8 cellular contexts compared by ENCODE assay signal in genomic region chr10:89250814-89251416, GRCh38. TPM values are rescaled to one million over a fixed set of nuclear protein-coding genes. Genes with fewer than 3 reads are reported as not detected.
DNase-seq lines count a peak whose midpoint lies in the region; ATAC-seq, FAIRE-seq and TF ChIP-seq lines count a peak whose summit lies in the region.

No MANE protein-coding gene starts in this region.

- no peak for TF ChIP-seq POLR2A in lower leg skin (IDR thresholded peaks at IDR 0.05)

- H3K36me3 ChIP-seq in BLaER1 treated with 17β-estradiol and CSF1 and Interleukin-3, amounts not matched to agents 10 nM and 100 nM, result peaks cover 0 to 21% (median 6%) of the 10 kb centered on the region in 11 experiments; a peak in 12 of 22 replicates
- H3K36me3 ChIP-seq in urinary bladder (ENCODE audit: insufficient read depth), result no peaks in the 10 kb centered on the region

- H3K27me3 Mint-ChIP-seq in activated naive CD8-positive, alpha-beta T cell treated with anti-CD3 and anti-CD28 coated beads, Interleukin-2, amount 50 U/mL, for 24 hours, result no peaks in the 10 kb centered on the region

- peaks cover 0 to 27% (median 0%) of the 10 kb centered on the region in 11 experiments; a peak in 3 of 22 replicates for H4K20me1 ChIP-seq in BLaER1 treated with 17β-estradiol and CSF1 and Interleukin-3, amounts not matched to agents 10 nM and 100 nM

- peaks cover 29 to 37% (median 35%) of the 10 kb centered on the region in 11 experiments for H3K9me3 ChIP-seq in BLaER1 treated with 17β-estradiol and CSF1 and Interleukin-3, amounts not matched to agents 10 nM and 100 nM (replicated peaks in 1 of 11)

- H3K36me3 Mint-ChIP-seq in activated naive CD8-positive, alpha-beta T cell treated with anti-CD3 and anti-CD28 coated beads, Interleukin-2, amount 50 U/mL, for 24 hours (ENCODE audit: low read depth), result peaks cover 13% of the 10 kb centered on the region

- peak overlapping the region; percentile 51 for H3K27ac Mint-ChIP-seq in activated naive CD8-positive, alpha-beta T cell treated with anti-CD3 and anti-CD28 coated beads, Interleukin-2, amount 50 U/mL, for 24 hours

- H3K4me2 ChIP-seq in BLaER1 treated with 17β-estradiol and CSF1 and Interleukin-3, amounts not matched to agents 10 nM and 100 nM, result peak overlapping the region; percentile 82 to 98 (median 88)

- peak; percentile 3 for ATAC-seq in HG03103 (IDR thresholded peaks at IDR 0.05; ENCODE audit: low read depth, unreplicated experiment)
- no peak for ATAC-seq in activated naive CD8-positive, alpha-beta T cell treated with anti-CD3 and anti-CD28 coated beads, Interleukin-2, amount 50 U/mL, for 24 hours
- no peak for ATAC-seq in HG02642 (IDR thresholded peaks at IDR 0.05; ENCODE audit: poor library complexity, unreplicated experiment)

- no peak for TF ChIP-seq CTCF in lower leg skin (IDR thresholded peaks at IDR 0.05)

- H3K9ac ChIP-seq in BLaER1 treated with 17β-estradiol and CSF1 and Interleukin-3, amounts not matched to agents 10 nM and 100 nM, result peak overlapping the region; percentile 74 to 88 (median 84)

- no peaks in the 10 kb centered on the region for H3K27me3 ChIP-seq in BLaER1 treated with 17β-estradiol and CSF1 and Interleukin-3, amounts not matched to agents 10 nM and 100 nM

- peak overlapping the region; percentile 53 to 83 (median 78) for H3K27ac ChIP-seq in BLaER1 treated with 17β-estradiol and CSF1 and Interleukin-3, amounts not matched to agents 10 nM and 100 nM
- no peak overlapping the region for H3K27ac ChIP-seq in urinary bladder (ENCODE audit: low read depth)

- intact Hi-C loops in lower leg skin (cut with DNase I; ENCODE audit: low total_unique reads), result no loop called here

- H3K4me3 Mint-ChIP-seq in activated naive CD8-positive, alpha-beta T cell treated with anti-CD3 and anti-CD28 coated beads, Interleukin-2, amount 50 U/mL, for 24 hours, result peak overlapping the region; percentile 83

- peaks cover 25% of the 10 kb centered on the region for H3K9me3 Mint-ChIP-seq in activated naive CD8-positive, alpha-beta T cell treated with anti-CD3 and anti-CD28 coated beads, Interleukin-2, amount 50 U/mL, for 24 hours

- peak overlapping the region; percentile 77 to 98 (median 87) for H3K4me3 ChIP-seq in BLaER1 treated with 17β-estradiol and CSF1 and Interleukin-3, amounts not matched to agents 10 nM and 100 nM
- H3K4me3 ChIP-seq in lower leg skin (ENCODE audit: low read depth, poor library complexity, severe bottlenecking) (peak overlapping the region; percentile 97), urinary bladder (ENCODE audit: low read depth, low read length) (peak overlapping the region; percentile 68)

- H3K4me1 ChIP-seq in BLaER1 treated with 17β-estradiol and CSF1 and Interleukin-3, amounts not matched to agents 10 nM and 100 nM, result peaks cover 12 to 67% (median 31%) of the 10 kb centered on the region in 10 experiments
- H3K4me1 ChIP-seq in urinary bladder (ENCODE audit: insufficient read depth), result no peaks in the 10 kb centered on the region

- 13 to 16% methylated on average over 14 of the region's 14 CpGs for WGBS in lower leg skin, 2 donors
- WGBS in urinary bladder, result 21% methylated on average over 14 of the region's 14 CpGs

- peaks cover 36% of the 10 kb centered on the region for H3K4me1 Mint-ChIP-seq in activated naive CD8-positive, alpha-beta T cell treated with anti-CD3 and anti-CD28 coated beads, Interleukin-2, amount 50 U/mL, for 24 hours

- FAIRE-seq in HTR-8/SVneo (lab: Jason Lieb, UNC), result no peak

- DNase-seq in activated naive CD8-positive, alpha-beta T cell treated with anti-CD3 and anti-CD28 coated beads, Interleukin-2, amount 50 U/mL, for 24 hours, result no peak
- DNase-seq in lower leg skin (ENCODE audit: low spot score in 2 of 2) (no peak), HTR-8/SVneo (ENCODE audit: insufficient read length, low spot score) (no peak)
- DNase-seq in stimulated activated CD4-positive, alpha-beta T cell treated with anti-CD3 and anti-CD28 coated beads, Interleukin-2, amount 100 ng/mL, for 24 hours, result no peak

RNA-seq across cellular contexts. Expression of gene LIPA, which starts 0.7 kb away (rescaled TPM):
- 10 to 100 TPM; 12.5 to 22.8 (median 18.0) TPM for total RNA-seq in lower leg skin
- 63.0 TPM for total RNA-seq in urinary bladder
- 49.1 TPM for polyA plus RNA-seq in urinary bladder

RNA-seq across cellular contexts. Expression of gene CH25H, which starts 43.8 kb away (rescaled TPM):
- total RNA-seq in lower leg skin, result 1 to 10 TPM in 2 of 4 donors, under 1 TPM in 2; 0.45 to 2.8 (median 0.97) TPM
- total RNA-seq in urinary bladder, result 1.1 TPM
- 3.8 TPM for polyA plus RNA-seq in urinary bladder

RNA-seq across cellular contexts. Expression of gene IFIT2, which starts 50.9 kb away (rescaled TPM):
- total RNA-seq in lower leg skin (1 to 10 TPM in 3 of 4 donors, under 1 TPM in 1; 0.67 to 2.2 (median 1.9) TPM), urinary bladder (18.7 TPM)
- 3.7 TPM for polyA plus RNA-seq in urinary bladder
